9 cellular contexts compared by ENCODE assay signal in genomic region chr16:65122974-65123845, GRCh38. TPM values are rescaled to one million over a fixed set of nuclear protein-coding genes. Genes with fewer than 3 reads are reported as not detected.
A peak's percentile ranks its signal among the peaks of the same experiment; 100 is the strongest.
DNase-seq lines count a peak whose midpoint lies in the region; ATAC-seq and TF ChIP-seq lines count a peak whose summit lies in the region.
"Had no signal": no experiment of that assay in that cellular context is flagged by ENCODE, and none has a peak within 500 bp of the region (broad histone marks: within the 10 kb centered on the region; RNA-seq: fewer than 3 reads in every experiment).

No MANE protein-coding gene starts in this region.

- no peak overlapping the region for H3K4me3 Mint-ChIP-seq in immature natural killer cell
- H3K4me3 Mint-ChIP-seq in CD8-positive, alpha-beta T cell, result no peak overlapping the region
- H3K4me3 Mint-ChIP-seq: activated B cell treated with CpG ODN at 0.5 μM for 24 hours had no signal

- peaks cover 0 to 22% (median 2%) of the 10 kb centered on the region in 6 donors for H3K9me3 Mint-ChIP-seq in immature natural killer cell
- no peaks in the 10 kb centered on the region for H3K9me3 Mint-ChIP-seq in CD8-positive, alpha-beta T cell
- H3K9me3 Mint-ChIP-seq: activated B cell treated with CpG ODN at 0.5 μM for 24 hours had no signal

- H3K27ac Mint-ChIP-seq in immature natural killer cell, result no peak overlapping the region
- H3K27ac Mint-ChIP-seq in CD8-positive, alpha-beta T cell, result no peak overlapping the region
- H3K27ac Mint-ChIP-seq: activated B cell treated with CpG ODN at 0.5 μM for 24 hours had no signal

- intact Hi-C loops in CD8-positive, alpha-beta T cell (cut with DNase I, micrococcal nuclease), result no loop called here

- CTCF ChIA-PET in CD8-positive, alpha-beta T cell (lab: Charles Lee), result no interaction called here

- H3K36me3 Mint-ChIP-seq in immature natural killer cell, result peaks cover 0 to 5% (median 0%) of the 10 kb centered on the region in 3 donors
- H3K36me3 Mint-ChIP-seq in CD8-positive, alpha-beta T cell, result no peaks in the 10 kb centered on the region

- no peaks in the 10 kb centered on the region for H3K36me3 ChIP-seq in rectal smooth muscle tissue (ENCODE audit: control insufficient read depth, insufficient read depth, low read length)
- H3K36me3 ChIP-seq in CD8-positive, alpha-beta T cell (ENCODE audit: insufficient read depth, low read length), result no peaks in the 10 kb centered on the region

- DNase-seq in ELR (ENCODE audit: low read depth), result peak; percentile 27
- peak; percentile 55 for DNase-seq in hepatic stellate cell (ENCODE audit: low spot score)
- DNase-seq in NCI-H1436 treated with DMSO at 0.1 percent for 48 hours (lab: John Stamatoyannopoulos, UW), result no peak
- no peak for DNase-seq in activated CD4-positive, CD25-positive, alpha-beta regulatory T cell treated with anti-CD3 and anti-CD28 coated beads, Interleukin-2, amount 50 U/mL, for 72 hours
- DNase-seq in immature natural killer cell, result no peak
- DNase-seq in CD8-positive, alpha-beta T cell, result no peak
- DNase-seq: activated B cell treated with CpG ODN at 0.5 μM for 24 hours had no signal

- peaks cover 3% of the 10 kb centered on the region for H3K27me3 ChIP-seq in rectal smooth muscle tissue (ENCODE audit: control insufficient read depth, insufficient read depth, low read length)
- H3K27me3 ChIP-seq in CD8-positive, alpha-beta T cell (ENCODE audit: insufficient read depth, low read length), result no peaks in the 10 kb centered on the region

- peaks cover 9 to 19% (median 12%) of the 10 kb centered on the region in 3 donors for H3K27me3 Mint-ChIP-seq in immature natural killer cell (ENCODE audit: low read depth in 3 of 3)
- H3K27me3 Mint-ChIP-seq in CD8-positive, alpha-beta T cell (ENCODE audit: low read depth), result peaks cover 24% of the 10 kb centered on the region

- no peak for ATAC-seq in CD8-positive, alpha-beta T cell

- POLR2A ChIA-PET in CD8-positive, alpha-beta T cell (lab: Charles Lee), result no interaction called here

- peak overlapping the region; percentile 66 for H3K4me3 ChIP-seq in rectal smooth muscle tissue (ENCODE audit: low read length)
- H3K4me3 ChIP-seq in CD8-positive, alpha-beta T cell (ENCODE audit: low read depth, low read length), result no peak overlapping the region

- TF ChIP-seq CTCF in CD8-positive, alpha-beta T cell (IDR thresholded peaks at IDR 0.05), result no peak

- no peaks in the 10 kb centered on the region for H3K9me3 ChIP-seq in CD8-positive, alpha-beta T cell (ENCODE audit: low read length)

- H3K27ac ChIP-seq in angular gyrus (ENCODE audit: low read depth, low read length), result peak overlapping the region; percentile 60
- peak overlapping the region; percentile 90 for H3K27ac ChIP-seq in rectal smooth muscle tissue (ENCODE audit: low read depth, low read length)
- no peak overlapping the region for H3K27ac ChIP-seq in CD8-positive, alpha-beta T cell (ENCODE audit: low read depth, low read length)

- H3K4me1 Mint-ChIP-seq in immature natural killer cell, result no peaks in the 10 kb centered on the region
- H3K4me1 Mint-ChIP-seq in CD8-positive, alpha-beta T cell (ENCODE audit: low read depth), result no peaks in the 10 kb centered on the region
- H3K4me1 Mint-ChIP-seq: activated B cell treated with CpG ODN at 0.5 μM for 24 hours had no signal

- H3K4me1 ChIP-seq in rectal smooth muscle tissue (ENCODE audit: control insufficient read depth, insufficient read depth, low read length), result peaks cover 10% of the 10 kb centered on the region
- H3K4me1 ChIP-seq in CD8-positive, alpha-beta T cell (ENCODE audit: insufficient read depth, low read length), result no peaks in the 10 kb centered on the region

- H3K9ac ChIP-seq in rectal smooth muscle tissue (ENCODE audit: low read length), result peak overlapping the region; percentile 8

RNA-seq across cellular contexts. Expression of gene CDH11, which starts 1.3 kb away (rescaled TPM):
- polyA plus RNA-seq in immature natural killer cell, result not detected
- total RNA-seq in CD8-positive, alpha-beta T cell, result not detected
- total RNA-seq: activated B cell treated with CpG ODN at 0.5 μM for 24 hours had no signal

Comparison
In these comparisons a context has a peak if more than half of its experiments do, and no peak if none do; other contexts are left out.
1. DNase-seq: peak in ELR (single experiment) and hepatic stellate cell (single experiment); none in NCI-H1436 treated with DMSO at 0.1 percent for 48 hours (single experiment), activated CD4-positive, CD25-positive, alpha-beta regulatory T cell treated with anti-CD3 and anti-CD28 coated beads, Interleukin-2, amount 50 U/mL, for 72 hours (single experiment), immature natural killer cell (0 of 3) and CD8-positive, alpha-beta T cell (0 of 7).